9 cellular contexts compared by ENCODE assay signal in the genomic region with DNA sequence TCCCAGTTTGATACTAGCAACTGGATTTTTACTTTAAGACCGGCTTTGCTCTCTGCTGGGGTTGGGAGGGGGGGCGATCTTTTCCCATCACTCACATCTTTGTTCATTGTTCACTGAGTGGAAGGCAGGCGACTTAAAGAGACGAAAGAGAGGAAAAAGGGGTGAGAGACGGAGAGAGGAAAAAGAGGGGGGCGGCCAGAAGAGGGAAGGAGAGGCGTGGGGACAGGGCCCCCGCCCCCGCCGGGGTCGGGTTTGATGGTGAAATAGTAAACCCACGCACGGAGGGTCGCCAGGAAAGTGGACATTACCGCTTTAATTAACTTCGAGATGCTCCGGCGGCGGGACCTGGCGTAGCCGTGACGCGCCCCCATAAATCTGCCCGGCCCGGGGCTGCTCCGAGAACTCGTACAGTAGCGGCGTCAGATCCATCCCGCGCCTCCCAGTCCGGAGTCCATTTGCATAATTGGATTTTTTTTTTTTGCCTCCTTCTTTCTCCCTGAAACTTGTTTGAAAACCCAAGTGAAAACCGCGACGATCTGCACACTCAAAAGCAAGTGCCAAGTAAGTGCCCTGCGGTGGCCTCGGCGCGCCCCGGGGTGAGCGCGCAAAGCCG.
DNase-seq lines count a peak whose midpoint lies in the region; ATAC-seq and TF ChIP-seq lines count a peak whose summit lies in the region.
"Had no signal": no experiment of that assay in that cellular context is flagged by ENCODE, and none has a peak within 500 bp of the region (broad histone marks: within the 10 kb centered on the region; RNA-seq: fewer than 3 reads in every experiment).

No MANE protein-coding gene starts in this region.

- H3K27ac ChIP-seq in breast epithelium (no peak overlapping the region), brain microvascular endothelial cell (no peak overlapping the region), upper lobe of left lung (no peak overlapping the region)

- no peak for TF ChIP-seq EP300 in upper lobe of left lung (IDR thresholded peaks at IDR 0.05)

- H3K27me3 Mint-ChIP-seq in MCF 10A (ENCODE audit: insufficient read depth, unreplicated experiment): no peaks in the 10 kb centered on the region
- H3K27me3 Mint-ChIP-seq in mesothelial cell of epicardium (ENCODE audit: low read depth): peaks cover 89% of the 10 kb centered on the region

- H3K4me1 Mint-ChIP-seq in MCF 10A (ENCODE audit: insufficient read depth, unreplicated experiment): no peaks in the 10 kb centered on the region
- peaks cover 44% of the 10 kb centered on the region for H3K4me1 Mint-ChIP-seq in mesothelial cell of epicardium

- H3K4me1 ChIP-seq in breast epithelium (peaks cover 11 to 14% of the 10 kb centered on the region in 2 donors), upper lobe of left lung (peaks cover 23 to 43% (median 36%) of the 10 kb centered on the region in 4 donors)

- H3K36me3 ChIP-seq in breast epithelium (no peaks in the 10 kb centered on the region), brain microvascular endothelial cell (replicated peaks) (no peaks in the 10 kb centered on the region), upper lobe of left lung (no peaks in the 10 kb centered on the region)

- no peak overlapping the region for H3K27ac Mint-ChIP-seq in MCF 10A (ENCODE audit: low read depth, unreplicated experiment)
- H3K27ac Mint-ChIP-seq in mesothelial cell of epicardium: no peak overlapping the region

- TF ChIP-seq CTCF in breast epithelium (IDR thresholded peaks at IDR 0.05): no peak
- no peak for TF ChIP-seq CTCF in MCF 10A (IDR thresholded peaks at IDR 0.05; ENCODE audit: unreplicated experiment)
- TF ChIP-seq CTCF in brain microvascular endothelial cell (IDR thresholded peaks at IDR 0.05; ENCODE audit: low read depth, low read length, missing control alignments): no peak
- no peak for TF ChIP-seq CTCF in mesothelial cell of epicardium (IDR thresholded peaks at IDR 0.05; ENCODE audit: unreplicated experiment)
- no peak for TF ChIP-seq CTCF in upper lobe of left lung (IDR thresholded peaks at IDR 0.05)

- H3K4me3 ChIP-seq in breast epithelium (peak overlapping the region; percentile 54 to 72 (median 60)), brain microvascular endothelial cell (ENCODE audit: low read depth, low read length) (peak overlapping the region; percentile 39), upper lobe of left lung (peak overlapping the region in 3 of 4 donors; percentile 48 to 70 (median 65))

- H3K36me3 Mint-ChIP-seq in MCF 10A (ENCODE audit: insufficient read depth, unreplicated experiment) (no peaks in the 10 kb centered on the region), mesothelial cell of epicardium (no peaks in the 10 kb centered on the region)

- H3K9me3 Mint-ChIP-seq in MCF 10A (ENCODE audit: unreplicated experiment) (peaks cover 42% of the 10 kb centered on the region), mesothelial cell of epicardium (no peaks in the 10 kb centered on the region)

- DNase-seq in breast epithelium (ENCODE audit: low spot score in 2 of 2): no peak
- no peak for DNase-seq in MCF 10A (ENCODE audit: unreplicated experiment)
- no peak for DNase-seq in brain microvascular endothelial cell
- peak in 1 of 2 experiments; percentile 52 for DNase-seq in mesothelial cell of epicardium (ENCODE audit: low spot score in 2 of 2, unreplicated experiment in 2 of 2)
- no peak for DNase-seq in upper lobe of left lung
- no peak for DNase-seq in NCI-H2029 treated with DMSO at 0.1 percent for 48 hours (lab: John Stamatoyannopoulos, UW)
- DNase-seq in NCI-H2107 (lab: John Stamatoyannopoulos, UW): no peak
- DNase-seq: NCI-H524 treated with DMSO at 0.1 percent for 48 hours had no signal

- peaks cover 2 to 89% of the 10 kb centered on the region in 2 donors for H3K27me3 ChIP-seq in breast epithelium
- H3K27me3 ChIP-seq in brain microvascular endothelial cell (replicated peaks): peaks cover 55% of the 10 kb centered on the region
- H3K27me3 ChIP-seq in upper lobe of left lung: peaks cover 0 to 51% (median 24%) of the 10 kb centered on the region in 4 donors

- no peak for TF ChIP-seq POLR2A in breast epithelium (IDR thresholded peaks at IDR 0.05)
- no peak for TF ChIP-seq POLR2A in upper lobe of left lung (IDR thresholded peaks at IDR 0.05)

- H3K4me3 Mint-ChIP-seq in MCF 10A (ENCODE audit: unreplicated experiment) (no peak overlapping the region), mesothelial cell of epicardium (peak overlapping the region; percentile 76)

- intact Hi-C loops in breast epithelium (cut with DNase I; ENCODE audit: low total_unique reads): no loop called here
- intact Hi-C loops in MCF 10A (cut with micrococcal nuclease): no loop called here

- no peaks in the 10 kb centered on the region for H3K9me3 ChIP-seq in breast epithelium
- H3K9me3 ChIP-seq in upper lobe of left lung: no peaks in the 10 kb centered on the region

- no TSS peak for BruUV-seq in MCF 10A (replicated peaks; lab: Mats Ljungman, UMichigan)

- ATAC-seq in upper lobe of left lung (ENCODE audit: low FRiP score in 2 of 2): no peak
- ATAC-seq in GM21367 (IDR thresholded peaks at IDR 0.05; ENCODE audit: unreplicated experiment): no peak

- CTCF ChIA-PET in MCF 10A (lab: Yijun Ruan, JAX): no interaction called here

- in situ Hi-C loops in brain microvascular endothelial cell (cut with HindIII; ENCODE audit: low pct_ligation_motif_present, low sequenced_read_pairs): no loop called here

- 1 to 2% methylated on average over 39 to 42 of the region's 43 CpGs for WGBS in upper lobe of left lung, 2 donors

- POLR2A ChIA-PET in MCF 10A (lab: Yijun Ruan, JAX): no interaction called here
